Comparison of ENCODE assay signal across 20 cellular contexts in the genomic region with DNA sequence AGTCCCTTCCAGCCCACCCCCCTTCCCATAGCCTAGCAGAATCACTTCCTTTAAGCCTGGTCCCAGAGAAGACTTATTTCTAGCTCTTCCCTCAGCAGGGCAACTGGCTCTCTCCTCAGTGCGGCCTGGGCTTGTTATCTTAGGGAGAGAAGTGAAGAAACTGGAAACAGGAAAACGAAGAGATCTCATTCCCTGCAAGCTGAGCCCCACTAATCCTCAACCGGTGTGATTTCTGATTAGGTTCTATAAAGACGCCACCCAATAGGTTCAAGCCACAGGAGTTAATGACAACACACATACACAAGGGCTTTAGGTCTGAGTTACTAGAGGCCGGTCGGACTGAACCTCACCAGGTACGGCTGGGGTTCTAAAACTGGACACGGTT. TPM values are rescaled to one million over a fixed set of nuclear protein-coding genes. Genes with fewer than 3 reads are reported as not detected.
DNase-seq lines count a peak whose midpoint lies in the region; ATAC-seq, FAIRE-seq and TF ChIP-seq lines count a peak whose summit lies in the region.
"Had no signal": no experiment of that assay in that cellular context is flagged by ENCODE, and none has a peak within 500 bp of the region (broad histone marks: within the 10 kb centered on the region; RNA-seq: fewer than 3 reads in every experiment).

No MANE protein-coding gene starts in this region.

- H3K36me3 ChIP-seq in HUES48 (ENCODE audit: control insufficient read depth, insufficient read depth, low read length) (no peaks in the 10 kb centered on the region), astrocyte (ENCODE audit: insufficient read depth, low read length) (no peaks in the 10 kb centered on the region), iPS-20b (ENCODE audit: insufficient read depth, low read depth, low read length) (no peaks in the 10 kb centered on the region)
- H3K36me3 ChIP-seq: BLaER1, colonic mucosa, esophagus squamous epithelium, thyroid gland had no signal

- peaks cover 100% of the 10 kb centered on the region for H3K27me3 ChIP-seq in HUES48 (ENCODE audit: control insufficient read depth, insufficient read depth, low read length)
- peaks cover 90% of the 10 kb centered on the region for H3K27me3 ChIP-seq in astrocyte (ENCODE audit: insufficient read depth, low read length)
- peaks cover 100% of the 10 kb centered on the region for H3K27me3 ChIP-seq in iPS-20b (ENCODE audit: insufficient read depth, low read length)

- H3K27ac ChIP-seq in HUES48 (ENCODE audit: low read depth, low read length) (no peak overlapping the region), astrocyte (ENCODE audit: low read depth, low read length) (no peak overlapping the region), iPS-20b (ENCODE audit: low read length) (no peak overlapping the region)
- H3K27ac ChIP-seq: BLaER1, colonic mucosa, thyroid gland had no signal

- H3K4me1 Mint-ChIP-seq in astrocyte (ENCODE audit: low read depth, unreplicated experiment) = peaks cover 37% of the 10 kb centered on the region

- TF ChIP-seq CTCF in astrocyte (IDR thresholded peaks at IDR 0.05; ENCODE audit: insufficient read depth, low read depth, low read length) = no peak

- no peak overlapping the region for H3K9ac ChIP-seq in HUES48 (ENCODE audit: low read depth, low read length)
- no peak overlapping the region for H3K9ac ChIP-seq in astrocyte (ENCODE audit: low read length)
- no peak overlapping the region for H3K9ac ChIP-seq in iPS-20b (ENCODE audit: low read depth, low read length)
- H3K9ac ChIP-seq: BLaER1 had no signal

- H3K4me1 ChIP-seq in HUES48 (ENCODE audit: control insufficient read depth, insufficient read depth, low read length) = peaks cover 72% of the 10 kb centered on the region
- peaks cover 25% of the 10 kb centered on the region for H3K4me1 ChIP-seq in astrocyte (ENCODE audit: insufficient read depth, low read length)
- H3K4me1 ChIP-seq in iPS-20b (ENCODE audit: insufficient read depth, low read length) = peaks cover 31% of the 10 kb centered on the region; the same call in 1 of the 2 replicates

- H3K27ac Mint-ChIP-seq in astrocyte (ENCODE audit: unreplicated experiment) = peak overlapping the region; percentile 63
- H3K27ac Mint-ChIP-seq: activated naive CD8-positive, alpha-beta T cell treated with anti-CD3 and anti-CD28 coated beads, Interleukin-2, amount 50 U/mL, for 24 hours had no signal

- DNase-seq in astrocyte (ENCODE audit: low read depth) = no peak
- DNase-seq in sciatic nerve (ENCODE audit: low spot score) = no peak
- no peak for DNase-seq in MV-4-11 (lab: John Stamatoyannopoulos, UW)
- no peak for DNase-seq in activated CD4-positive, CD25-positive, alpha-beta regulatory T cell treated with anti-CD3 and anti-CD28 coated beads, Interleukin-2, amount 50 U/mL, for 72 hours
- DNase-seq in NCI-H2227 (lab: John Stamatoyannopoulos, UW; ENCODE audit: unreplicated experiment) = no peak
- DNase-seq: activated naive CD8-positive, alpha-beta T cell treated with anti-CD3 and anti-CD28 coated beads, Interleukin-2, amount 50 U/mL, for 24 hours; colonic mucosa; DMS153; esophagus squamous epithelium; NCI-H510A treated with DMSO at 0.1 percent for 48 hours; stimulated activated CD4-positive, alpha-beta T cell treated with anti-CD3 and anti-CD28 coated beads, Interleukin-2, amount 100 ng/mL, for 24 hours; stimulated activated CD8-positive, alpha-beta memory T cell treated with anti-CD3 and anti-CD28 coated beads, Interleukin-4, amount 100 ng/mL, for 48 hours; thyroid gland had no signal

- H3K27me3 Mint-ChIP-seq in astrocyte (ENCODE audit: low read depth, unreplicated experiment) = peaks cover 45% of the 10 kb centered on the region

- peaks cover 6% of the 10 kb centered on the region for H4K20me1 ChIP-seq in astrocyte (ENCODE audit: insufficient read depth, low read length)

- FAIRE-seq in astrocyte (lab: Jason Lieb, UNC) = no peak
- FAIRE-seq: RCC 7860 had no signal

- no peaks in the 10 kb centered on the region for H3K36me3 Mint-ChIP-seq in astrocyte (ENCODE audit: low read depth, unreplicated experiment)

- H3K4me2 ChIP-seq in astrocyte (ENCODE audit: low read length) = peak overlapping the region; percentile 86
- H3K4me2 ChIP-seq: BLaER1 had no signal

- H3K4me3 Mint-ChIP-seq in astrocyte (ENCODE audit: unreplicated experiment) = peak overlapping the region; percentile 54
- H3K4me3 Mint-ChIP-seq: activated naive CD8-positive, alpha-beta T cell treated with anti-CD3 and anti-CD28 coated beads, Interleukin-2, amount 50 U/mL, for 24 hours had no signal

- peak; percentile 5 for ATAC-seq in sciatic nerve
- no peak for ATAC-seq in HG03469 (IDR thresholded peaks at IDR 0.05; ENCODE audit: unreplicated experiment)

- no peaks in the 10 kb centered on the region for H3K9me3 Mint-ChIP-seq in astrocyte (ENCODE audit: unreplicated experiment)
- H3K9me3 Mint-ChIP-seq: activated naive CD8-positive, alpha-beta T cell treated with anti-CD3 and anti-CD28 coated beads, Interleukin-2, amount 50 U/mL, for 24 hours had no signal

- peak overlapping the region; percentile 41 for H3K4me3 ChIP-seq in HUES48 (ENCODE audit: low read depth, low read length)
- H3K4me3 ChIP-seq in astrocyte (ENCODE audit: insufficient read depth, low read depth, low read length) = peak overlapping the region; percentile 36
- peak overlapping the region; percentile 55 for H3K4me3 ChIP-seq in iPS-20b (ENCODE audit: low read length)
- H3K4me3 ChIP-seq: BLaER1, colonic mucosa, thyroid gland had no signal

- H3K79me2 ChIP-seq in astrocyte (ENCODE audit: insufficient read depth, low read length) = no peaks in the 10 kb centered on the region

- no peaks in the 10 kb centered on the region for H3K9me3 ChIP-seq in HUES48 (ENCODE audit: control insufficient read depth, insufficient read depth, low read length)
- no peaks in the 10 kb centered on the region for H3K9me3 ChIP-seq in astrocyte (ENCODE audit: insufficient read depth, low read depth, low read length)
- H3K9me3 ChIP-seq in iPS-20b (ENCODE audit: insufficient read depth, low read depth, low read length) = no peaks in the 10 kb centered on the region; the same call in 1 of the 2 replicates
- H3K9me3 ChIP-seq: colonic mucosa, esophagus squamous epithelium, thyroid gland had no signal

- intact Hi-C loops in sciatic nerve (cut with DNase I) = no loop called here

- no peak overlapping the region for H2AFZ ChIP-seq in astrocyte (ENCODE audit: low read depth, low read length)

RNA-seq across cellular contexts. Expression of gene GSX2, which starts 3.2 kb away (rescaled TPM):
- total RNA-seq in astrocyte (1.1 and 1.7 TPM in 2 replicates), sciatic nerve (0.58 TPM)
- total RNA-seq: colonic mucosa, esophagus squamous epithelium, H4, pulmonary artery endothelial cell, thyroid gland had no signal

RNA-seq across cellular contexts. Expression of gene CHIC2, which starts 38.8 kb away (rescaled TPM):
- total RNA-seq in astrocyte (38.2 and 40.6 TPM in 2 replicates), sciatic nerve (34.2 TPM)
